8 cellular contexts compared by ENCODE assay signal in the genomic region with DNA sequence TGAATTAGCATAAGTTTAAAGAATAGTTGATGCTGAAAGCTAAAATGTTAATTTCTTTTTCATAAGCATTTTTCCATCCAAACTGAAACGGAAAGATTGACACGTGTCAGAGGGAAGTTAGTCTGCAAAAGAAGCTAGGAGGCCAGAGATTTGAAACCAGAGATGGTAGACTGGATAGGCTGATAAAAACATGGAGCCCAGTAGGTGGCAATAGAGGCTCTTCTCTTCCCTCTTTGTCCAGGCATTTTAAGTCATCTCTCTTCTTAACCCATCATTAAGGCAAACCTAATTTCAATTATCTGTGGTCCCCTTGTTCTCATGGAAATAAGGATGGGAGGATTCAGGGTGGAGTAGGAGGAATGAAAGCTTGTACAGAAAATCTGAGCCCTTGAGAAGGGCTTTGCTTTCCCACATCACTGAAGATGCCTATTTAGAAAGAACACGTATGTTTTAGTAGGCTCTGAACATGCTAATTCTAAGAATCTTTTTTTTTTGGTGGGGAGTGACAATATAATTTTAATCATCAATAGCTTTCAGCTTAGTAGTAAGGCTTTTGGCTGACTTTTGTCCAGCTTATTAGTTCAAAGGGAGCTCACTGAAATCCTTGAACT.
DNase-seq lines count a peak whose midpoint lies in the region; ATAC-seq and TF ChIP-seq lines count a peak whose summit lies in the region.

No MANE protein-coding gene starts in this region.

- DNase-seq in AG08395 (ENCODE audit: low spot score) (peak; percentile 66), H4 (ENCODE audit: low spot score) (peak; percentile 60), NCI-H446 treated with DMSO at 0.1 percent for 48 hours (lab: John Stamatoyannopoulos, UW) (peak; percentile 82), left kidney (ENCODE audit: low read depth, low spot score) (peak; percentile 80), T-helper 1 cell (no peak)

- H3K4me3 Mint-ChIP-seq in brain, result no peak overlapping the region

- peak; percentile 83 to 84 for TF ChIP-seq CTCF in brain (conservative IDR thresholded peaks at IDR 0.05)

- H3K27ac Mint-ChIP-seq in brain, result peak overlapping the region in 3 of 5 experiments; percentile 8 to 27 (median 19)

- peaks cover 43% of the 10 kb centered on the region for H3K4me1 Mint-ChIP-seq in brain

- H3K9me3 Mint-ChIP-seq in brain, result no peaks in the 10 kb centered on the region

- H3K36me3 Mint-ChIP-seq in brain, result no peaks in the 10 kb centered on the region

- ATAC-seq in GM21381 (IDR thresholded peaks at IDR 0.05; ENCODE audit: unreplicated experiment), result no peak
- no peak for ATAC-seq in GM21360 (IDR thresholded peaks at IDR 0.05; ENCODE audit: unreplicated experiment)

- no peaks in the 10 kb centered on the region for H3K27me3 Mint-ChIP-seq in brain

Comparison
In these comparisons a context has a peak if more than half of its experiments do, and no peak if none do; other contexts are left out.
1. DNase-seq: peak in AG08395 (single experiment), H4 (single experiment), NCI-H446 treated with DMSO at 0.1 percent for 48 hours (single experiment) and left kidney (single experiment); none in T-helper 1 cell (0 of 5).